In genomic region chr4:7970031-7970946, GRCh38 we compare ENCODE assay signal across 8 cellular contexts. TPM values are rescaled to one million over a fixed set of nuclear protein-coding genes. Genes with fewer than 3 reads are reported as not detected.
A peak's percentile ranks its signal among the peaks of the same experiment; 100 is the strongest.
DNase-seq lines count a peak whose midpoint lies in the region; ATAC-seq and TF ChIP-seq lines count a peak whose summit lies in the region.

No MANE protein-coding gene starts in this region.

- H3K4me3 Mint-ChIP-seq in CD8-positive, alpha-beta T cell, result peak overlapping the region; percentile 86
- H3K4me3 Mint-ChIP-seq in stimulated activated naive CD8-positive, alpha-beta T cell treated with anti-CD3 and anti-CD28 coated beads, Interleukin-15, Interleukin-2, amounts not matched to agents 100 ng/mL and 50 ng/mL, for 24 hours, result peak overlapping the region; percentile 84

- peak overlapping the region; percentile 64 for H3K9ac ChIP-seq in adipocyte (ENCODE audit: low read length)

- peak; percentile 61 for ATAC-seq in CD8-positive, alpha-beta T cell
- ATAC-seq in GM21390 (IDR thresholded peaks at IDR 0.05; ENCODE audit: unreplicated experiment) (peak; percentile 63), left lobe of liver (peak; percentile 22)

- H3K27ac Mint-ChIP-seq in CD8-positive, alpha-beta T cell, result peak overlapping the region; percentile 96
- H3K27ac Mint-ChIP-seq in stimulated activated naive CD8-positive, alpha-beta T cell treated with anti-CD3 and anti-CD28 coated beads, Interleukin-15, Interleukin-2, amounts not matched to agents 100 ng/mL and 50 ng/mL, for 24 hours, result peak overlapping the region; percentile 96

- intact Hi-C loops in CD8-positive, alpha-beta T cell (cut with DNase I, micrococcal nuclease), result loop anchor here in 1 of 2 experiments (5.0 kb wide), 1 partner anchor 33 kb away; the partner anchor contains the start of gene AFAP1

- H3K4me1 ChIP-seq in CD8-positive, alpha-beta T cell (ENCODE audit: insufficient read depth, low read length), result peaks cover 47% of the 10 kb centered on the region
- H3K4me1 ChIP-seq in adipocyte (ENCODE audit: control insufficient read depth, insufficient read depth, low read length), result peaks cover 33% of the 10 kb centered on the region

- H3K9me3 Mint-ChIP-seq in CD8-positive, alpha-beta T cell, result no peaks in the 10 kb centered on the region
- H3K9me3 Mint-ChIP-seq in stimulated activated naive CD8-positive, alpha-beta T cell treated with anti-CD3 and anti-CD28 coated beads, Interleukin-15, Interleukin-2, amounts not matched to agents 100 ng/mL and 50 ng/mL, for 24 hours, result no peaks in the 10 kb centered on the region

- H3K36me3 Mint-ChIP-seq in CD8-positive, alpha-beta T cell, result peaks cover 3% of the 10 kb centered on the region
- H3K36me3 Mint-ChIP-seq in stimulated activated naive CD8-positive, alpha-beta T cell treated with anti-CD3 and anti-CD28 coated beads, Interleukin-15, Interleukin-2, amounts not matched to agents 100 ng/mL and 50 ng/mL, for 24 hours (ENCODE audit: low read depth), result no peaks in the 10 kb centered on the region

- TF ChIP-seq CTCF in CD8-positive, alpha-beta T cell (IDR thresholded peaks at IDR 0.05), result no peak

- peaks cover 38% of the 10 kb centered on the region for H3K4me1 Mint-ChIP-seq in CD8-positive, alpha-beta T cell (ENCODE audit: low read depth)
- H3K4me1 Mint-ChIP-seq in stimulated activated naive CD8-positive, alpha-beta T cell treated with anti-CD3 and anti-CD28 coated beads, Interleukin-15, Interleukin-2, amounts not matched to agents 100 ng/mL and 50 ng/mL, for 24 hours (ENCODE audit: low read depth), result peaks cover 64% of the 10 kb centered on the region

- DNase-seq in CD8-positive, alpha-beta T cell, result peak in 4 of 7 experiments; percentile 36 to 53 (median 45)
- peak; percentile 94 for DNase-seq in NCI-H226
- no peak for DNase-seq in adipocyte (ENCODE audit: low read depth)
- DNase-seq in left lobe of liver (ENCODE audit: low spot score), result no peak
- no peak for DNase-seq in medulla oblongata (ENCODE audit: extremely low spot score)
- no peak for DNase-seq in NCI-H524 treated with DMSO at 0.1 percent for 48 hours (lab: John Stamatoyannopoulos, UW)

- H3K27ac ChIP-seq in CD8-positive, alpha-beta T cell (ENCODE audit: low read depth, low read length), result peak overlapping the region; percentile 59

- POLR2A ChIA-PET in CD8-positive, alpha-beta T cell (lab: Charles Lee), result interaction anchor here (1.1 kb wide), 1 partner anchor 31 kb away, joined by 3 read pairs; the partner anchor contains the start of gene AFAP1

- H3K9me3 ChIP-seq in CD8-positive, alpha-beta T cell (ENCODE audit: low read length), result no peaks in the 10 kb centered on the region
- no peaks in the 10 kb centered on the region for H3K9me3 ChIP-seq in adipocyte (ENCODE audit: control insufficient read depth, low read length)

- H3K4me3 ChIP-seq in CD8-positive, alpha-beta T cell (ENCODE audit: low read depth, low read length), result peak overlapping the region; percentile 44
- H3K4me3 ChIP-seq in adipocyte (ENCODE audit: low read length), result peak overlapping the region; percentile 5

- H3K27me3 ChIP-seq in CD8-positive, alpha-beta T cell (ENCODE audit: insufficient read depth, low read length), result no peaks in the 10 kb centered on the region
- no peaks in the 10 kb centered on the region for H3K27me3 ChIP-seq in adipocyte (replicated peaks; ENCODE audit: control insufficient read depth, insufficient read depth, low read length)

- CTCF ChIA-PET in CD8-positive, alpha-beta T cell (lab: Charles Lee), result interaction anchor here (2.0 kb wide), 1 partner anchor 16 kb away, joined by 5 read pairs; no protein-coding TSS in a partner anchor

- H3K36me3 ChIP-seq in CD8-positive, alpha-beta T cell (ENCODE audit: insufficient read depth, low read length), result no peaks in the 10 kb centered on the region
- H3K36me3 ChIP-seq in adipocyte (ENCODE audit: control insufficient read depth, insufficient read depth, low read length, severe bottlenecking), result no peaks in the 10 kb centered on the region

- H3K27me3 Mint-ChIP-seq in CD8-positive, alpha-beta T cell (ENCODE audit: low read depth), result no peaks in the 10 kb centered on the region
- H3K27me3 Mint-ChIP-seq in stimulated activated naive CD8-positive, alpha-beta T cell treated with anti-CD3 and anti-CD28 coated beads, Interleukin-15, Interleukin-2, amounts not matched to agents 100 ng/mL and 50 ng/mL, for 24 hours, result no peaks in the 10 kb centered on the region

RNA-seq across cellular contexts. Expression of gene AFAP1, which starts 30.6 kb away (rescaled TPM):
- total RNA-seq in CD8-positive, alpha-beta T cell, result 10 to 100 TPM; 13.4 to 13.9 TPM
- total RNA-seq in left lobe of liver, result 1.3 TPM

Comparison
In these comparisons a context has a peak if more than half of its experiments do, and no peak if none do; other contexts are left out.
1. DNase-seq: peak in CD8-positive, alpha-beta T cell (4 of 7) and NCI-H226 (single experiment); none in adipocyte (single experiment), left lobe of liver (single experiment), medulla oblongata (single experiment) and NCI-H524 treated with DMSO at 0.1 percent for 48 hours (single experiment).
2. Peak in every context shown above with its lines, with median percentiles within 50 percentile points of each other: ATAC-seq.